Comparison of ENCODE assay signal across 18 cellular contexts in the genomic region with DNA sequence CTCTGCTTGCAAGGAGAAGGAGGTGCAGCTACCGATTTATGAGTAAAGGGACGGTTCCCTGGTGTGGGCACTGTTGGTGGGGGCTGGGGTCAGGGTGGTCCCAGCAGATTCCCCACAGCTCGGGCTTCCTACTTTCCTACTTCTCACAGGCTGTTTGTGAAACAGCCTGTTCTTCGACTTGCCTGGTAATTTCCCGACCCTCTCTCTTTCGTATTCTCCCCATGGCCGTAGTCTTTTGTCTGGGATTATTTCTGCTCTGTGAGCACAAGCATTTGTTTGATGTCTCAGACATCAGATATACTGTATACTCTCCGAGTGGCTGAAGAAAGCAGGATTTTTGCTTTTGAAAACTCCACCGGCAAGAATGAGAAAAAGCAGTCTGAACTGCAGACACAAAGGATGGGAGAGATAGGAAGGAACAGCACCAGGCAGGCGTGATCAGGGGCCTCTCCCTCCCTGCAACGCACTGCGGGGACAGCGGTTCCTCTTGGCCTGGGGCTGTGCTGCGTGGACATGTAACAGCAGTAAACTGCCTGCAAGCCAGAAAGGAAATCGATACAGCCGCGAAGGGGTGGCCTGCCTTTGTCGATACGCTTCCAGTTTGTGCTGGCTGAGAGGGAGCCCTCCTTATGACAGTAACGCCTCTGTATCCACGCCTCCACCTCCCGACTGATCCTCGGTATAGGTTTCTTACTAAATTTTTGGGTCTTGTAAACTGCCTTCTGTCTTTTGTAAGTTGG.
DNase-seq lines count a peak whose midpoint lies in the region; ATAC-seq and TF ChIP-seq lines count a peak whose summit lies in the region.
"Had no signal": no experiment of that assay in that cellular context is flagged by ENCODE, and none has a peak within 500 bp of the region (broad histone marks: within the 10 kb centered on the region; RNA-seq: fewer than 3 reads in every experiment).

No MANE protein-coding gene starts in this region.

- H3K79me1 ChIP-seq in H9 (ENCODE audit: insufficient read depth, low read depth, low read length, poor library complexity, severe bottlenecking) (no peaks in the 10 kb centered on the region), mesenchymal stem cell (replicated peaks; ENCODE audit: low read length, poor library complexity, severe bottlenecking) (no peaks in the 10 kb centered on the region)

- H3K9me3 ChIP-seq in H9 (ENCODE audit: control insufficient read depth, low read depth, low read length), result no peaks in the 10 kb centered on the region
- H3K9me3 ChIP-seq in neuron (ENCODE audit: low read length), result no peaks in the 10 kb centered on the region
- no peaks in the 10 kb centered on the region for H3K9me3 ChIP-seq in gastrocnemius medialis
- H3K9me3 ChIP-seq in mesenchymal stem cell (ENCODE audit: control insufficient read depth, low read length), result peaks cover 5% of the 10 kb centered on the region
- H3K9me3 ChIP-seq: thoracic aorta had no signal

- no peak overlapping the region for H3K18ac ChIP-seq in H9 (ENCODE audit: insufficient read length, low read depth, low read length)
- H3K18ac ChIP-seq in mesenchymal stem cell (ENCODE audit: low read depth in 1 of 2, low read length in 2 of 2), result no peak overlapping the region

- H3K9me3 Mint-ChIP-seq in H9, result peaks cover 0 to 2% of the 10 kb centered on the region in 2 experiments; a peak in 1 of 5 replicates
- H3K9me3 Mint-ChIP-seq: natural killer cell treated with Interleukin-12 subunit alpha and Interleukin-12 subunit beta and Interleukin-15 and Interleukin-18, amount 100 ng/mL, for 72 hours had no signal

- no peaks in the 10 kb centered on the region for H3K23me2 ChIP-seq in H9 (ENCODE audit: insufficient read length, low read depth, low read length, poor library complexity, severe bottlenecking)

- no peak overlapping the region for H3K27ac Mint-ChIP-seq in H9
- H3K27ac Mint-ChIP-seq: natural killer cell treated with Interleukin-12 subunit alpha and Interleukin-12 subunit beta and Interleukin-15 and Interleukin-18, amount 100 ng/mL, for 72 hours had no signal

- in situ Hi-C loops in gastrocnemius medialis (cut with MboI; ENCODE audit: low sequenced_read_pairs in 4 of 4), result no loop called here

- no peak overlapping the region for H2BK12ac ChIP-seq in H9 (ENCODE audit: insufficient read length, low read depth, low read length)
- H2BK12ac ChIP-seq in mesenchymal stem cell (ENCODE audit: low read length in 2 of 2), result no peak overlapping the region

- H2BK5ac ChIP-seq in H9 (ENCODE audit: insufficient read length, low read length), result no peak overlapping the region
- no peak overlapping the region for H2BK5ac ChIP-seq in mesenchymal stem cell (ENCODE audit: low read depth, low read length, poor library complexity, severe bottlenecking)

- H2AK5ac ChIP-seq in H9 (ENCODE audit: insufficient read length, low read length) (no peak overlapping the region), mesenchymal stem cell (ENCODE audit: low read length, severe bottlenecking) (no peak overlapping the region)

- no peak for TF ChIP-seq POLR2A in gastrocnemius medialis (IDR thresholded peaks at IDR 0.05)

- DNase-seq in H9 (peak; percentile 34), NCI-H69 (lab: John Stamatoyannopoulos, UW) (peak; percentile 76), epithelial cell of proximal tubule (ENCODE audit: low read depth) (no peak), gastrocnemius medialis (no peak), mesenchymal stem cell (no peak)
- DNase-seq: activated CD8-positive, alpha-beta memory T cell treated with anti-CD3 and anti-CD28 coated beads for 24 hours; activated gamma-delta T cell; NCI-H1694 treated with DMSO at 0.1 percent for 48 hours; NCI-H524 treated with DMSO at 0.1 percent for 48 hours; stimulated activated CD4-positive, alpha-beta T cell treated with anti-CD3 and anti-CD28 coated beads, Interleukin-4, amount 100 ng/mL, for 1 hour; stimulated activated CD8-positive, alpha-beta memory T cell treated with anti-CD3 and anti-CD28 coated beads, Interleukin-4, amount 100 ng/mL, for 48 hours had no signal

- H3T11ph ChIP-seq in H9 (ENCODE audit: low read length), result no peak overlapping the region

- H3K4me3 Mint-ChIP-seq in H9, result no peak overlapping the region
- H3K4me3 Mint-ChIP-seq: natural killer cell treated with Interleukin-12 subunit alpha and Interleukin-12 subunit beta and Interleukin-15 and Interleukin-18, amount 100 ng/mL, for 72 hours had no signal

- H3K27ac ChIP-seq in H9 (ENCODE audit: insufficient read length, low read depth, low read length) (no peak overlapping the region), gastrocnemius medialis (no peak overlapping the region), mesenchymal stem cell (ENCODE audit: low read length, poor library complexity, severe bottlenecking) (no peak overlapping the region)
- H3K27ac ChIP-seq: HL-60, KMS-11, thoracic aorta had no signal

- peaks cover 0 to 3% of the 10 kb centered on the region in 2 experiments; a peak in 1 of 4 replicates for H3K4me1 Mint-ChIP-seq in H9

- H4K20me1 ChIP-seq in H9 (ENCODE audit: control insufficient read depth, insufficient read depth, insufficient read length), result no peaks in the 10 kb centered on the region

- no peak overlapping the region for H2AFZ ChIP-seq in H9 (ENCODE audit: low read length)
- H2AFZ ChIP-seq in neuron (ENCODE audit: low read depth, low read length), result peak overlapping the region; percentile 68
- no peak overlapping the region for H2AFZ ChIP-seq in mesenchymal stem cell (ENCODE audit: low read depth, low read length)

- WGBS in H9 (ENCODE audit: extremely low coverage, insufficient read length, low lambda C conversion rate), result no CpG with 5 or more reads among the region's 23 CpGs
- 93% methylated on average over 23 of the region's 23 CpGs for WGBS in mesenchymal stem cell

- H3K4me1 ChIP-seq in H9 (ENCODE audit: insufficient read depth, low read length), result no peaks in the 10 kb centered on the region
- peaks cover 26% of the 10 kb centered on the region for H3K4me1 ChIP-seq in neuron (ENCODE audit: insufficient read depth, low read length)
- H3K4me1 ChIP-seq in gastrocnemius medialis, result no peaks in the 10 kb centered on the region
- peaks cover 8% of the 10 kb centered on the region for H3K4me1 ChIP-seq in mesenchymal stem cell (ENCODE audit: control insufficient read depth, insufficient read depth, low read depth, low read length)

- no peak overlapping the region for H4K8ac ChIP-seq in H9 (replicated peaks; ENCODE audit: insufficient read length, low read depth, low read length)
- no peak overlapping the region for H4K8ac ChIP-seq in mesenchymal stem cell (ENCODE audit: low read length)

- H3K36me3 Mint-ChIP-seq in H9 (ENCODE audit: insufficient read depth in 1 of 3, low read depth in 3 of 3), result peaks cover 0 to 2% (median 0%) of the 10 kb centered on the region in 3 experiments; a peak in 1 of 7 replicates
- H3K36me3 Mint-ChIP-seq: natural killer cell treated with Interleukin-12 subunit alpha and Interleukin-12 subunit beta and Interleukin-15 and Interleukin-18, amount 100 ng/mL, for 72 hours had no signal

- H3K4me3 ChIP-seq in epithelial cell of proximal tubule (ENCODE audit: low read depth, low read length), result peak overlapping the region; percentile 29
- peak overlapping the region; percentile 43 for H3K4me3 ChIP-seq in neuron (ENCODE audit: low read length)
- H3K4me3 ChIP-seq in gastrocnemius medialis, result no peak overlapping the region
- no peak overlapping the region for H3K4me3 ChIP-seq in mesenchymal stem cell (ENCODE audit: insufficient read depth in 1 of 2, low read depth in 1 of 2, low read length in 2 of 2)

- no peak overlapping the region; the same call in 1 of the 2 replicates for H3K14ac ChIP-seq in H9 (ENCODE audit: insufficient read depth, low read length)
- no peak overlapping the region for H3K14ac ChIP-seq in mesenchymal stem cell (ENCODE audit: low read length in 2 of 2)

- H3K4ac ChIP-seq in H9 (ENCODE audit: low read depth, low read length) (no peak overlapping the region), mesenchymal stem cell (ENCODE audit: low read depth in 1 of 2, low read length in 2 of 2) (no peak overlapping the region)

- H3K36me3 ChIP-seq in neuron (ENCODE audit: insufficient read depth, low read length), result no peaks in the 10 kb centered on the region
- no peaks in the 10 kb centered on the region for H3K36me3 ChIP-seq in gastrocnemius medialis
- H3K36me3 ChIP-seq in mesenchymal stem cell (ENCODE audit: control insufficient read depth in 1 of 2, insufficient read depth in 2 of 2, low read depth in 1 of 2, low read length in 2 of 2), result no peaks in the 10 kb centered on the region
- H3K36me3 ChIP-seq: thoracic aorta had no signal

- no peak overlapping the region for H2BK20ac ChIP-seq in H9 (ENCODE audit: low read depth, low read length, poor library complexity, severe bottlenecking)

- TF ChIP-seq CTCF in H9 (conservative IDR thresholded peaks at IDR 0.05) (no peak), epithelial cell of proximal tubule (conservative IDR thresholded peaks at IDR 0.05; ENCODE audit: low read depth, low read length) (no peak), gastrocnemius medialis (IDR thresholded peaks at IDR 0.05 in 4 of 5, conservative IDR thresholded peaks at IDR 0.05 in 1 of 5) (no peak)

- H3K23ac ChIP-seq in H9 (ENCODE audit: insufficient read length, low read depth, low read length) (no peak overlapping the region), mesenchymal stem cell (ENCODE audit: low read length in 2 of 2) (no peak overlapping the region)

- ATAC-seq in gastrocnemius medialis (no peak), HG02763 (IDR thresholded peaks at IDR 0.05; ENCODE audit: unreplicated experiment) (no peak), esophagus mucosa (no peak)
- ATAC-seq: natural killer cell treated with Interleukin-12 subunit alpha and Interleukin-12 subunit beta and Interleukin-15 and Interleukin-18, amount 100 ng/mL, for 72 hours had no signal

- no peak overlapping the region for H4K5ac ChIP-seq in H9 (ENCODE audit: insufficient read length, low read depth, low read length)

- no peak overlapping the region for H2BK15ac ChIP-seq in H9 (ENCODE audit: low read depth, low read length)
- no peak overlapping the region for H2BK15ac ChIP-seq in mesenchymal stem cell (ENCODE audit: low read depth, poor library complexity, severe bottlenecking)

- H3K27me3 ChIP-seq in H9 (ENCODE audit: insufficient read depth, low read length) (no peaks in the 10 kb centered on the region), neuron (ENCODE audit: insufficient read depth, low read length) (no peaks in the 10 kb centered on the region), gastrocnemius medialis (peaks cover 18 to 27% (median 24%) of the 10 kb centered on the region in 3 donors), mesenchymal stem cell (ENCODE audit: control insufficient read depth in 1 of 2, insufficient read depth in 1 of 2, low read length in 2 of 2) (peaks cover 62 to 66% of the 10 kb centered on the region in 2 experiments)

- H3K27me3 Mint-ChIP-seq in H9 (ENCODE audit: low read depth), result peaks cover 6% of the 10 kb centered on the region

- H3K56ac ChIP-seq in H9 (ENCODE audit: insufficient read length, low read depth, low read length), result no peak overlapping the region

- H2BK120ac ChIP-seq in H9 (ENCODE audit: low read depth, low read length, poor library complexity, severe bottlenecking) (no peak overlapping the region), mesenchymal stem cell (ENCODE audit: low read depth, low read length) (no peak overlapping the region)

- H3K9ac ChIP-seq in H9 (ENCODE audit: extremely low read depth, insufficient read length, low read length) (no peak overlapping the region), mesenchymal stem cell (ENCODE audit: low read length) (no peak overlapping the region)
- H3K9ac ChIP-seq: KMS-11 had no signal

- H4K91ac ChIP-seq in H9 (ENCODE audit: insufficient read length, low read depth, low read length), result no peak overlapping the region
- no peak overlapping the region for H4K91ac ChIP-seq in mesenchymal stem cell (ENCODE audit: low read length)

- no peaks in the 10 kb centered on the region for H3K79me2 ChIP-seq in H9 (ENCODE audit: insufficient read depth, low read length)

- H3K4me2 ChIP-seq in H9 (ENCODE audit: insufficient read depth, insufficient read length, low read length) (no peak overlapping the region), mesenchymal stem cell (ENCODE audit: low read length, poor library complexity, severe bottlenecking) (no peak overlapping the region)
- H3K4me2 ChIP-seq: KMS-11 had no signal

- intact Hi-C loops in gastrocnemius medialis (cut with DNase I; ENCODE audit: low total_unique reads), result no loop called here

Comparison
In these comparisons a context has a peak if more than half of its experiments do, and no peak if none do; other contexts are left out.
1. DNase-seq: peak in H9 (single experiment) and NCI-H69 (single experiment); none in epithelial cell of proximal tubule (single experiment), gastrocnemius medialis (0 of 2) and mesenchymal stem cell (single experiment).
2. H3K4me3 ChIP-seq: peak in epithelial cell of proximal tubule (single experiment) and neuron (single experiment); none in gastrocnemius medialis (0 of 4) and mesenchymal stem cell (0 of 2).